In genomic region chr14:91872517-91873470, GRCh38 we compare ENCODE assay signal across 10 cellular contexts. TPM values are rescaled to one million over a fixed set of nuclear protein-coding genes. Genes with fewer than 3 reads are reported as not detected.
DNase-seq lines count a peak whose midpoint lies in the region; ATAC-seq and TF ChIP-seq lines count a peak whose summit lies in the region.
"Had no signal": no experiment of that assay in that cellular context is flagged by ENCODE, and none has a peak within 500 bp of the region (broad histone marks: within the 10 kb centered on the region; RNA-seq: fewer than 3 reads in every experiment).

No MANE protein-coding gene starts in this region.

- H3K4me3 ChIP-seq in HEK293 (ENCODE audit: low read depth, low read length) (no peak overlapping the region), OCI-LY1 (ENCODE audit: low read depth, low read length, poor library complexity, severe bottlenecking) (peak overlapping the region; percentile 61), cardiac fibroblast (replicated peaks in 1 of 2; ENCODE audit: low read depth in 2 of 2, low read length in 2 of 2) (no peak overlapping the region), HAP-1 (no peak overlapping the region)
- H3K4me3 ChIP-seq in naive thymus-derived CD4-positive, alpha-beta T cell (ENCODE audit: low read length) = peak overlapping the region; percentile 56

- H3K9me3 ChIP-seq in HEK293 (ENCODE audit: control insufficient read depth, insufficient read depth, low read depth, low read length) = no peaks in the 10 kb centered on the region
- H3K9me3 ChIP-seq in OCI-LY1 (ENCODE audit: low read length) = no peaks in the 10 kb centered on the region
- H3K9me3 ChIP-seq in naive thymus-derived CD4-positive, alpha-beta T cell (ENCODE audit: control insufficient read depth in 2 of 3, low read length in 3 of 3) = no peaks in the 10 kb centered on the region
- no peaks in the 10 kb centered on the region for H3K9me3 ChIP-seq in HAP-1

- in situ Hi-C loops in HAP-1 (cut with MboI; ENCODE audit: low sequenced_read_pairs) = no loop called here

- H3K27me3 ChIP-seq in OCI-LY1 (ENCODE audit: insufficient read depth, low read length) = no peaks in the 10 kb centered on the region
- no peaks in the 10 kb centered on the region for H3K27me3 ChIP-seq in naive thymus-derived CD4-positive, alpha-beta T cell (ENCODE audit: control insufficient read depth in 2 of 2, insufficient read depth in 2 of 2, low read length in 2 of 2)
- H3K27me3 ChIP-seq in HAP-1 (ENCODE audit: low read depth) = no peaks in the 10 kb centered on the region

- H4K20me1 ChIP-seq in OCI-LY1 (ENCODE audit: insufficient read depth, low read length) = no peaks in the 10 kb centered on the region

- peaks cover 76 to 100% (median 96%) of the 10 kb centered on the region in 7 donors for H3K4me1 Mint-ChIP-seq in naive thymus-derived CD4-positive, alpha-beta T cell

- TF ChIP-seq CTCF in HEK293 (tag by site-specific recombination; IDR thresholded peaks at IDR 0.05) (no peak), OCI-LY1 (IDR thresholded peaks at IDR 0.05; ENCODE audit: low read length) (no peak), cardiac fibroblast (IDR thresholded peaks at IDR 0.05; ENCODE audit: low read depth, low read length) (no peak)

- no peaks in the 10 kb centered on the region for H3K9me3 Mint-ChIP-seq in naive thymus-derived CD4-positive, alpha-beta T cell

- H3K4me1 ChIP-seq in HEK293 (ENCODE audit: control insufficient read depth, insufficient read depth, low read length) (peaks cover 11% of the 10 kb centered on the region), OCI-LY1 (ENCODE audit: insufficient read depth, low read length, severe bottlenecking) (peaks cover 93% of the 10 kb centered on the region), HAP-1 (peaks cover 5% of the 10 kb centered on the region)
- peaks cover 72 to 92% of the 10 kb centered on the region in 2 donors for H3K4me1 ChIP-seq in naive thymus-derived CD4-positive, alpha-beta T cell (ENCODE audit: control insufficient read depth in 2 of 2, insufficient read depth in 2 of 2, low read length in 2 of 2)

- H3F3A ChIP-seq in OCI-LY1 (ENCODE audit: insufficient read depth, low read length) = no peaks in the 10 kb centered on the region

- peak overlapping the region; percentile 82 for H3K9ac ChIP-seq in OCI-LY1 (ENCODE audit: low read length)

- H3K4me2 ChIP-seq in OCI-LY1 (ENCODE audit: low read length) = peak overlapping the region; percentile 81

- peak overlapping the region; percentile 95 to 100 (median 99) for H3K27ac Mint-ChIP-seq in naive thymus-derived CD4-positive, alpha-beta T cell

- no peaks in the 10 kb centered on the region for H3K79me2 ChIP-seq in OCI-LY1 (ENCODE audit: insufficient read depth, low read length)

- H2AFZ ChIP-seq in OCI-LY1 (ENCODE audit: low read length) = no peak overlapping the region

- H3K9me2 ChIP-seq in OCI-LY1 (ENCODE audit: low read depth, low read length) = no peaks in the 10 kb centered on the region

- peak; percentile 59 for ATAC-seq in naive thymus-derived CD4-positive, alpha-beta T cell

- peak overlapping the region; percentile 84 to 96 (median 90) for H3K4me3 Mint-ChIP-seq in naive thymus-derived CD4-positive, alpha-beta T cell

- peaks cover 0 to 5% (median 0%) of the 10 kb centered on the region in 5 donors for H3K36me3 Mint-ChIP-seq in naive thymus-derived CD4-positive, alpha-beta T cell

- CTCF ChIA-PET in HEK293 (lab: Yijun Ruan, JAX) = interaction anchor here (0.6 to 1.6 kb wide), 2 partner anchors 20 to 21 kb away, joined by 3 to 5 read pairs; no protein-coding TSS in a partner anchor
- CTCF ChIA-PET in naive thymus-derived CD4-positive, alpha-beta T cell (lab: Charles Lee) = interaction anchor here (0.6 to 1.9 kb wide), 10 partner anchors 9 to 39 kb away, joined by 3 to 9 read pairs (median 4); no protein-coding TSS in a partner anchor

- no peaks in the 10 kb centered on the region for H3K36me3 ChIP-seq in HEK293 (ENCODE audit: control insufficient read depth in 2 of 2, insufficient read depth in 1 of 2, low read length in 2 of 2)
- H3K36me3 ChIP-seq in OCI-LY1 (ENCODE audit: insufficient read depth, low read length) = no peaks in the 10 kb centered on the region
- H3K36me3 ChIP-seq in naive thymus-derived CD4-positive, alpha-beta T cell (ENCODE audit: control insufficient read depth in 2 of 3, insufficient read depth in 3 of 3, low read length in 3 of 3) = no peaks in the 10 kb centered on the region
- H3K36me3 ChIP-seq in HAP-1 (replicated peaks) = no peaks in the 10 kb centered on the region

- POLR2A ChIA-PET in HEK293 (lab: Yijun Ruan, JAX) = no interaction called here
- POLR2A ChIA-PET in naive thymus-derived CD4-positive, alpha-beta T cell (lab: Charles Lee) = interaction anchor here (0.6 to 7.5 kb wide), 20 partner anchors 11 to 543 kb away, joined by 3 to 245 read pairs (median 5); partner anchors contain the start of genes PPP4R3A and TRIP11

- intact Hi-C loops in naive thymus-derived CD4-positive, alpha-beta T cell (cut with micrococcal nuclease) = loop anchor here (1.0 to 10.0 kb wide), 13 partner anchors 7 to 1490 kb away; partner anchors contain the start of genes ATXN3 (in 1 of the 2) and PPP4R3A (in 1 of the 2)

- no peaks in the 10 kb centered on the region for H3K27me3 Mint-ChIP-seq in naive thymus-derived CD4-positive, alpha-beta T cell

- H3K27ac ChIP-seq in HEK293 (ENCODE audit: extremely low read depth, low read depth, low read length) = no peak overlapping the region
- H3K27ac ChIP-seq in OCI-LY1 (ENCODE audit: low read depth, low read length, poor library complexity, severe bottlenecking) = peak overlapping the region; percentile 99
- H3K27ac ChIP-seq in naive thymus-derived CD4-positive, alpha-beta T cell (ENCODE audit: low read depth, low read length) = peak overlapping the region; percentile 91

- peak; percentile 35 for DNase-seq in GM03348 (ENCODE audit: low spot score)
- peak; percentile 80 to 98 for DNase-seq in cardiac fibroblast (ENCODE audit: low read depth in 2 of 2)
- peak in 8 of 9 donors; percentile 32 to 84 (median 78) for DNase-seq in naive thymus-derived CD4-positive, alpha-beta T cell
- no peak for DNase-seq in NCI-H748 treated with DMSO at 0.1 percent for 48 hours (lab: John Stamatoyannopoulos, UW)
- DNase-seq in HAP-1 (ENCODE audit: low spot score in 2 of 2) = no peak
- no peak for DNase-seq in NCI-H1436 treated with DMSO at 0.1 percent for 48 hours (lab: John Stamatoyannopoulos, UW)

TF ChIP-seq in HEK293, 187 proteins besides CTCF, POLR2A, EP300 and RAD21:
- no peak for TF ChIP-seq ZNF473 (tag by site-specific recombination; IDR thresholded peaks at IDR 0.05)
- TF ChIP-seq PRDM4 (tag by site-specific recombination; IDR thresholded peaks at IDR 0.05) = no peak
- peak; percentile 14; the same call in 1 of the 2 replicates for TF ChIP-seq OSR2 (tag by site-specific recombination; IDR thresholded peaks at IDR 0.05)
- no peak for TF ChIP-seq ZBTB1 (tag by site-specific recombination; IDR thresholded peaks at IDR 0.05)
- TF ChIP-seq ZXDB (tag by site-specific recombination; IDR thresholded peaks at IDR 0.05) = no peak
TF ChIP-seq in HEK293: peak in this region for 1.

RNA-seq across cellular contexts. Expression of gene TC2N, which starts 5.5 kb away (rescaled TPM):
- total RNA-seq in naive thymus-derived CD4-positive, alpha-beta T cell = 100 to 1,000 TPM; 158 to 301 (median 246) TPM
- 100 to 1,000 TPM; 167 to 193 TPM for polyA plus RNA-seq in naive thymus-derived CD4-positive, alpha-beta T cell
- total RNA-seq: LHCN-M2, myocyte had no signal

Comparison
In these comparisons a context has a peak if more than half of its experiments do, and no peak if none do; other contexts are left out.
1. DNase-seq: peak in GM03348 (single experiment), cardiac fibroblast (2 of 2) and naive thymus-derived CD4-positive, alpha-beta T cell (8 of 9); none in NCI-H748 treated with DMSO at 0.1 percent for 48 hours (single experiment), HAP-1 (0 of 2) and NCI-H1436 treated with DMSO at 0.1 percent for 48 hours (single experiment).
2. H3K4me3 ChIP-seq: peak in OCI-LY1 (single experiment) and naive thymus-derived CD4-positive, alpha-beta T cell (single experiment); none in HEK293 (single experiment), cardiac fibroblast (0 of 2) and HAP-1 (single experiment).